In the genomic region with DNA sequence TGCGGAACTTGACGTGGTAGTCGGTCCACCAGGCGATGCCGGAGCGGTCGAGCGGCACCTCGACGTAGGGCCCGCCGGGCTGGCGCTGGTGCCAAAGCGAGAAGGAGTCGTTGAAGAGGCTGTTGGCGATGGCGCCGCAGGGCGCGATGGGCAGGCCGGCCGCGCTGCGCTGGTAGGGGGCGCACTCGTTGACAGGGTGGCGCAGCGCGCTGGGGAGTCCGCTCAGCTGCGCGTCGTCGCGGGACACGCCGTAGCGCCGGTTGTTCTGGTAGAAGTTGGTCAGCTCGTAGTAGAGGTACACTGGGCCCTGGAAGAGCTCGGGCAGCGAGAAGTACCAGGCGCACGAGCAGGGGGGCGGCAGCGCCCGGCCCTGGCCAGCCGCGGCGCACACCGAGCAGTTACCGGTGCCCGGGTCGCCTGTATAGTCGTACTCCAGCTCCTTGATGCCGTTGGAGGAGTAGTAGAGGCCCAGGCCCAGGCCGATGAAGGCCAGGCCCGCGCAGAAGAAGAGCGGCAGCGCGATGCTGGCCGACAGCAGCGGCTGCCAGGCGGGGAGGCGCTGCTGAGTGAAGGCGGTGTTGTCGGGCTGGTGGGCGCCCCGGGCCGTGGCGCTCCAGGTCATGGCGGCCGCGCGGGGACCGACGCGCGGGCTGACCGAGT, we compare ENCODE assay signal across 7 cellular contexts. TPM values are rescaled to one million over a fixed set of nuclear protein-coding genes. Genes with fewer than 3 reads are reported as not detected.
A peak's percentile ranks its signal among the peaks of the same experiment; 100 is the strongest.
DNase-seq lines count a peak whose midpoint lies in the region; FAIRE-seq and TF ChIP-seq lines count a peak whose summit lies in the region.

No MANE protein-coding gene starts in this region.

- H3K27me3 ChIP-seq in H9 (ENCODE audit: insufficient read depth, low read length), result no peaks in the 10 kb centered on the region; the same call in 1 of the 2 replicates
- H3K27me3 ChIP-seq in astrocyte (ENCODE audit: insufficient read depth, low read length), result peaks cover 34% of the 10 kb centered on the region
- peaks cover 51% of the 10 kb centered on the region for H3K27me3 ChIP-seq in iPS-18a (ENCODE audit: control insufficient read depth, insufficient read depth, low read length)
- H3K27me3 ChIP-seq in small intestine (ENCODE audit: control insufficient read depth in 2 of 2, insufficient read depth in 2 of 2, low read length in 2 of 2), result no peaks in the 10 kb centered on the region

- H3K23ac ChIP-seq in H9 (ENCODE audit: insufficient read length, low read depth, low read length), result no peak overlapping the region

- no peak overlapping the region for H3K18ac ChIP-seq in H9 (ENCODE audit: insufficient read length, low read depth, low read length)

- H3K4me3 Mint-ChIP-seq in H9 (peak overlapping the region; percentile 76 to 85), astrocyte (ENCODE audit: unreplicated experiment) (peak overlapping the region; percentile 64)
- H3K4me3 Mint-ChIP-seq in T-helper 1 cell treated with Interleukin-12 subunit alpha and Interleukin-12 subunit beta and Interleukin-4 antibody, amounts not matched to agents 30 μg/mL and 1 μg/mL, for 36 hours, result peak overlapping the region; percentile 87

- no peak overlapping the region for H3K56ac ChIP-seq in H9 (ENCODE audit: insufficient read length, low read depth, low read length)

- no peak overlapping the region for H2BK12ac ChIP-seq in H9 (ENCODE audit: insufficient read length, low read depth, low read length)

- H2AFZ ChIP-seq in H9 (ENCODE audit: low read length) (no peak overlapping the region), astrocyte (ENCODE audit: low read depth, low read length) (peak overlapping the region; percentile 94)

- in situ Hi-C loops in KBM-7 (cut with MboI; ENCODE audit: low pct_unique_long_range_greater_than_20kb, low sequenced_read_pairs), result no loop called here

- no peaks in the 10 kb centered on the region for H3K79me1 ChIP-seq in H9 (ENCODE audit: insufficient read depth, low read depth, low read length, poor library complexity, severe bottlenecking)

- H3K27me3 Mint-ChIP-seq in H9 (ENCODE audit: low read depth) (peaks cover 23% of the 10 kb centered on the region), astrocyte (ENCODE audit: low read depth, unreplicated experiment) (peaks cover 33% of the 10 kb centered on the region)
- peaks cover 33% of the 10 kb centered on the region for H3K27me3 Mint-ChIP-seq in T-helper 1 cell treated with Interleukin-12 subunit alpha and Interleukin-12 subunit beta and Interleukin-4 antibody, amounts not matched to agents 30 μg/mL and 1 μg/mL, for 36 hours (ENCODE audit: low read depth)

- H3K27ac ChIP-seq in H9 (ENCODE audit: insufficient read length, low read depth, low read length), result no peak overlapping the region
- H3K27ac ChIP-seq in astrocyte (ENCODE audit: low read depth, low read length), result no peak overlapping the region
- H3K27ac ChIP-seq in iPS-18a (ENCODE audit: low read length), result no peak overlapping the region
- peak overlapping the region; percentile 95 to 99 for H3K27ac ChIP-seq in small intestine (ENCODE audit: low read depth in 1 of 2, low read length in 1 of 2)

- FAIRE-seq in astrocyte (lab: Jason Lieb, UNC) (no peak), small intestine (lab: Jason Lieb, UNC) (no peak)

- H3K79me2 ChIP-seq in H9 (ENCODE audit: insufficient read depth, low read length) (no peaks in the 10 kb centered on the region), astrocyte (ENCODE audit: insufficient read depth, low read length) (no peaks in the 10 kb centered on the region)

- H3K4me1 ChIP-seq in H9 (ENCODE audit: insufficient read depth, low read length) (no peaks in the 10 kb centered on the region), astrocyte (ENCODE audit: insufficient read depth, low read length) (peaks cover 6% of the 10 kb centered on the region), iPS-18a (ENCODE audit: control insufficient read depth, low read depth, low read length) (no peaks in the 10 kb centered on the region), small intestine (ENCODE audit: control insufficient read depth in 2 of 2, insufficient read depth in 1 of 2, low read depth in 1 of 2, low read length in 1 of 2) (peaks cover 1 to 4% of the 10 kb centered on the region in 2 donors)

- H3K36me3 ChIP-seq in astrocyte (ENCODE audit: insufficient read depth, low read length) (no peaks in the 10 kb centered on the region), iPS-18a (ENCODE audit: control insufficient read depth, low read depth, low read length) (no peaks in the 10 kb centered on the region), small intestine (ENCODE audit: control insufficient read depth in 2 of 2, insufficient read depth in 2 of 2, low read length in 2 of 2) (no peaks in the 10 kb centered on the region)

- H2BK120ac ChIP-seq in H9 (ENCODE audit: low read depth, low read length, poor library complexity, severe bottlenecking), result no peak overlapping the region

- H3K9ac ChIP-seq in H9 (ENCODE audit: extremely low read depth, insufficient read length, low read length) (peak overlapping the region; percentile 28), astrocyte (ENCODE audit: low read length) (peak overlapping the region; percentile 56), iPS-18a (ENCODE audit: low read length) (peak overlapping the region; percentile 12)

- no peak overlapping the region for H2BK5ac ChIP-seq in H9 (ENCODE audit: insufficient read length, low read length)

- no peak overlapping the region for H2AK5ac ChIP-seq in H9 (ENCODE audit: insufficient read length, low read length)

- no peaks in the 10 kb centered on the region for H3K9me3 ChIP-seq in H9 (ENCODE audit: control insufficient read depth, low read depth, low read length)
- peaks cover 5% of the 10 kb centered on the region for H3K9me3 ChIP-seq in astrocyte (ENCODE audit: insufficient read depth, low read depth, low read length)
- H3K9me3 ChIP-seq in iPS-18a (ENCODE audit: control insufficient read depth, low read depth, low read length), result no peaks in the 10 kb centered on the region
- no peaks in the 10 kb centered on the region for H3K9me3 ChIP-seq in small intestine (ENCODE audit: control insufficient read depth, low read depth)

- no peak overlapping the region for H2BK20ac ChIP-seq in H9 (ENCODE audit: low read depth, low read length, poor library complexity, severe bottlenecking)

- no peak overlapping the region for H3K14ac ChIP-seq in H9 (ENCODE audit: insufficient read depth, low read length)

- DNase-seq in H9 (peak; percentile 65), astrocyte (ENCODE audit: low read depth) (peak; percentile 43), small intestine (peak; percentile 68), cortex of kidney (lab: John Stamatoyannopoulos, UW) (no peak), KBM-7 (no peak)

- H3K27ac Mint-ChIP-seq in H9 (no peak overlapping the region), astrocyte (ENCODE audit: unreplicated experiment) (no peak overlapping the region)
- peak overlapping the region; percentile 81 for H3K27ac Mint-ChIP-seq in T-helper 1 cell treated with Interleukin-12 subunit alpha and Interleukin-12 subunit beta and Interleukin-4 antibody, amounts not matched to agents 30 μg/mL and 1 μg/mL, for 36 hours

- H3K4me3 ChIP-seq in astrocyte (ENCODE audit: insufficient read depth, low read depth, low read length) (peak overlapping the region; percentile 64), iPS-18a (ENCODE audit: low read length) (peak overlapping the region; percentile 64), small intestine (ENCODE audit: low read depth in 1 of 2, low read length in 2 of 2) (peak overlapping the region; percentile 20 to 65)

- peak overlapping the region; percentile 52 for H3K4me2 ChIP-seq in H9 (ENCODE audit: insufficient read depth, insufficient read length, low read length)
- peak overlapping the region; percentile 89 for H3K4me2 ChIP-seq in astrocyte (ENCODE audit: low read length)

- H3K4ac ChIP-seq in H9 (ENCODE audit: low read depth, low read length), result no peak overlapping the region

- peak; percentile 55 for TF ChIP-seq CTCF in H9 (conservative IDR thresholded peaks at IDR 0.05)
- peak; percentile 10 for TF ChIP-seq CTCF in astrocyte (IDR thresholded peaks at IDR 0.05; ENCODE audit: insufficient read depth, low read depth, low read length)

- H3K36me3 Mint-ChIP-seq in H9 (ENCODE audit: insufficient read depth in 1 of 3, low read depth in 3 of 3) (peaks cover 0 to 3% (median 2%) of the 10 kb centered on the region in 3 experiments; a peak in 1 of 7 replicates), astrocyte (ENCODE audit: low read depth, unreplicated experiment) (peaks cover 1% of the 10 kb centered on the region)
- H3K36me3 Mint-ChIP-seq in T-helper 1 cell treated with Interleukin-12 subunit alpha and Interleukin-12 subunit beta and Interleukin-4 antibody, amounts not matched to agents 30 μg/mL and 1 μg/mL, for 36 hours (ENCODE audit: low read depth), result no peaks in the 10 kb centered on the region

- H4K5ac ChIP-seq in H9 (ENCODE audit: insufficient read length, low read depth, low read length), result no peak overlapping the region

- H2BK15ac ChIP-seq in H9 (ENCODE audit: low read depth, low read length), result no peak overlapping the region

- H4K91ac ChIP-seq in H9 (ENCODE audit: insufficient read length, low read depth, low read length), result no peak overlapping the region

- WGBS in H9 (ENCODE audit: extremely low coverage, insufficient read length, low lambda C conversion rate), result no CpG with 5 or more reads among the region's 81 CpGs
- WGBS in small intestine, 3 donors, result 0 to 1% (median 1%) methylated on average over 56 to 81 of the region's 81 CpGs

- H4K20me1 ChIP-seq in H9 (ENCODE audit: control insufficient read depth, insufficient read depth, insufficient read length), result peaks cover 4% of the 10 kb centered on the region
- no peaks in the 10 kb centered on the region for H4K20me1 ChIP-seq in astrocyte (ENCODE audit: insufficient read depth, low read length)

- H4K8ac ChIP-seq in H9 (replicated peaks; ENCODE audit: insufficient read length, low read depth, low read length), result no peak overlapping the region

- H3K4me1 Mint-ChIP-seq in H9 (peaks cover 15 to 17% of the 10 kb centered on the region in 2 experiments), astrocyte (ENCODE audit: low read depth, unreplicated experiment) (no peaks in the 10 kb centered on the region)
- peaks cover 25% of the 10 kb centered on the region for H3K4me1 Mint-ChIP-seq in T-helper 1 cell treated with Interleukin-12 subunit alpha and Interleukin-12 subunit beta and Interleukin-4 antibody, amounts not matched to agents 30 μg/mL and 1 μg/mL, for 36 hours (ENCODE audit: low read depth)

- H3K23me2 ChIP-seq in H9 (ENCODE audit: insufficient read length, low read depth, low read length, poor library complexity, severe bottlenecking), result peaks cover 11% of the 10 kb centered on the region

- no peak overlapping the region for H3T11ph ChIP-seq in H9 (ENCODE audit: low read length)

- no peaks in the 10 kb centered on the region; a peak in 1 of 5 replicates for H3K9me3 Mint-ChIP-seq in H9
- no peaks in the 10 kb centered on the region for H3K9me3 Mint-ChIP-seq in T-helper 1 cell treated with Interleukin-12 subunit alpha and Interleukin-12 subunit beta and Interleukin-4 antibody, amounts not matched to agents 30 μg/mL and 1 μg/mL, for 36 hours
- H3K9me3 Mint-ChIP-seq in astrocyte (ENCODE audit: unreplicated experiment), result peaks cover 2% of the 10 kb centered on the region

RNA-seq across cellular contexts. Expression of gene TMEM30B, which starts 0.5 kb away (rescaled TPM):
- total RNA-seq in H9 (2021), result 11.8 and 12.2 TPM in 2 replicates
- total RNA-seq in astrocyte, result 0.36 TPM in 1 of 2 replicates, not detected in the other
- 10 to 100 TPM; 21.6 to 33.6 (median 27.5) TPM for polyA plus RNA-seq in small intestine

RNA-seq across cellular contexts. Expression of gene PRKCH, which starts 40.7 kb away (rescaled TPM):
- total RNA-seq in H9 (2021), result 5.2 and 6.0 TPM in 2 replicates
- total RNA-seq in astrocyte, result 5.4 and 6.0 TPM in 2 replicates
- polyA plus RNA-seq in small intestine, result 10 to 100 TPM; 12.1 to 17.3 (median 13.6) TPM

Comparison
In these comparisons a context has a peak if more than half of its experiments do, and no peak if none do; other contexts are left out.
1. DNase-seq: peak in H9 (single experiment), astrocyte (single experiment) and small intestine (single experiment); none in cortex of kidney (single experiment) and KBM-7 (single experiment).
2. H3K27ac ChIP-seq: peak in small intestine (2 of 2); none in H9 (single experiment), astrocyte (single experiment) and iPS-18a (single experiment).
3. Peak in every context shown above with its lines, with median percentiles within 50 percentile points of each other: H3K9ac ChIP-seq, H3K4me3 Mint-ChIP-seq and H3K4me3 ChIP-seq.